ENCODE assay signal across 13 cellular contexts in genomic region chr5:83724915-83725314, GRCh38. TPM values are rescaled to one million over a fixed set of nuclear protein-coding genes. Genes with fewer than 3 reads are reported as not detected.
DNase-seq lines count a peak whose midpoint lies in the region; ATAC-seq and TF ChIP-seq lines count a peak whose summit lies in the region.
"Had no signal": no experiment of that assay in that cellular context is flagged by ENCODE, and none has a peak within 500 bp of the region (broad histone marks: within the 10 kb centered on the region; RNA-seq: fewer than 3 reads in every experiment).

No MANE protein-coding gene starts in this region.

- H3K9me2 ChIP-seq in PC-9 (ENCODE audit: insufficient read depth): no peaks in the 10 kb centered on the region

- H3K27me3 Mint-ChIP-seq in activated CD8-positive, alpha-beta T cell treated with anti-CD3 and anti-CD28 coated beads for 36 hours: peaks cover 43% of the 10 kb centered on the region
- peaks cover 44% of the 10 kb centered on the region for H3K27me3 Mint-ChIP-seq in activated naive CD4-positive, alpha-beta T cell treated with anti-CD3 and anti-CD28 coated beads for 36 hours (ENCODE audit: low read depth)

- H3K4ac ChIP-seq in neuronal stem cell (ENCODE audit: low read length): no peak overlapping the region

- no peak overlapping the region for H3K4me3 Mint-ChIP-seq in activated CD8-positive, alpha-beta T cell treated with anti-CD3 and anti-CD28 coated beads for 36 hours
- no peak overlapping the region for H3K4me3 Mint-ChIP-seq in activated naive CD4-positive, alpha-beta T cell treated with anti-CD3 and anti-CD28 coated beads for 36 hours
- H3K4me3 Mint-ChIP-seq: T-cell had no signal

- DNase-seq in GM03348 (ENCODE audit: low spot score): peak; percentile 20
- peak; percentile 45 for DNase-seq in M059J (ENCODE audit: low read depth)
- DNase-seq in dedifferentiated amniotic fluid mesenchymal stem cell (ENCODE audit: extremely low spot score): peak; percentile 31
- peak; percentile 5 for DNase-seq in neuronal stem cell (ENCODE audit: low spot score)
- DNase-seq in PC-9: no peak
- DNase-seq in activated CD8-positive, alpha-beta T cell treated with anti-CD3 and anti-CD28 coated beads for 36 hours: no peak
- no peak for DNase-seq in activated naive CD4-positive, alpha-beta T cell treated with anti-CD3 and anti-CD28 coated beads for 36 hours
- DNase-seq: NCI-H1436 treated with DMSO at 0.1 percent for 48 hours, NCI-H2081 treated with DMSO at 0.1 percent for 48 hours, RPMI8226, T-cell had no signal

- H4K91ac ChIP-seq in neuronal stem cell (ENCODE audit: low read depth, low read length, poor library complexity): no peak overlapping the region

- no peak overlapping the region for H3K14ac ChIP-seq in neuronal stem cell (ENCODE audit: low read length)

- CTCF ChIA-PET in PC-9 (lab: Charles Lee): no interaction called here
- CTCF ChIA-PET in activated CD8-positive, alpha-beta T cell treated with anti-CD3 and anti-CD28 coated beads for 36 hours (lab: Charles Lee): no interaction called here
- CTCF ChIA-PET in activated naive CD4-positive, alpha-beta T cell treated with anti-CD3 and anti-CD28 coated beads for 36 hours (lab: Charles Lee): no interaction called here

- H3F3A ChIP-seq in PC-9 (ENCODE audit: insufficient read depth, low read depth): no peaks in the 10 kb centered on the region

- H3K36me3 ChIP-seq in neuronal stem cell (replicated peaks in 1 of 2; ENCODE audit: control insufficient read depth in 2 of 2, insufficient read depth in 2 of 2, low read length in 2 of 2) (no peaks in the 10 kb centered on the region), PC-9 (ENCODE audit: low read depth) (no peaks in the 10 kb centered on the region)

- no peak overlapping the region for H2BK5ac ChIP-seq in neuronal stem cell (ENCODE audit: low read length)

- no peak overlapping the region for H3K9ac ChIP-seq in neuronal stem cell (ENCODE audit: low read depth, low read length, poor library complexity)

- H3K4me1 ChIP-seq in neuronal stem cell (ENCODE audit: control insufficient read depth in 2 of 2, insufficient read depth in 1 of 2, low read depth in 1 of 2, low read length in 2 of 2): peaks cover 0 to 6% of the 10 kb centered on the region in 2 donors
- 0 out of 2 replicates have a peak, but pooled peaks cover 4% of the 10 kb centered on the region for H3K4me1 ChIP-seq in PC-9 (replicated peaks; ENCODE audit: insufficient read depth)

- H3K23ac ChIP-seq in neuronal stem cell (ENCODE audit: low read depth, low read length, poor library complexity): no peak overlapping the region

- no peak overlapping the region for H3K18ac ChIP-seq in neuronal stem cell (ENCODE audit: low read length)

- no peaks in the 10 kb centered on the region for H3K79me2 ChIP-seq in PC-9 (ENCODE audit: low read depth)

- no TSS peak for BruUV-seq in PC-9 (replicated peaks; lab: Mats Ljungman, UMichigan)

- TF ChIP-seq CTCF in PC-9 (conservative IDR thresholded peaks at IDR 0.05): no peak
- no peak for TF ChIP-seq CTCF in activated CD8-positive, alpha-beta T cell treated with anti-CD3 and anti-CD28 coated beads for 36 hours (IDR thresholded peaks at IDR 0.05)

- H3K4me2 ChIP-seq in neuronal stem cell (ENCODE audit: insufficient read depth, low read length, poor library complexity, severe bottlenecking) (no peak overlapping the region), PC-9 (no peak overlapping the region)

- H2BK12ac ChIP-seq in neuronal stem cell (ENCODE audit: low read length): no peak overlapping the region

- H3K4me3 ChIP-seq in neuronal stem cell (ENCODE audit: low read length in 2 of 2): no peak overlapping the region
- H3K4me3 ChIP-seq in PC-9: no peak overlapping the region

- H3K9me3 ChIP-seq in neuronal stem cell (replicated peaks in 1 of 2; ENCODE audit: control insufficient read depth in 2 of 2, insufficient read depth in 1 of 2, low read depth in 1 of 2, low read length in 2 of 2) (no peaks in the 10 kb centered on the region), PC-9 (ENCODE audit: insufficient read depth, low read depth) (no peaks in the 10 kb centered on the region)

- WGBS in neuronal stem cell (ENCODE audit: extremely low coverage in 2 of 2, insufficient read length in 2 of 2, insufficient replicate concordance in 1 of 2), 2 donors: no CpG with 5 or more reads among the region's 2 CpGs

- POLR2A ChIA-PET in PC-9 (lab: Charles Lee; ENCODE audit: unreplicated experiment): no interaction called here
- POLR2A ChIA-PET in activated CD8-positive, alpha-beta T cell treated with anti-CD3 and anti-CD28 coated beads for 36 hours (lab: Charles Lee): no interaction called here

- H3K27ac Mint-ChIP-seq in activated CD8-positive, alpha-beta T cell treated with anti-CD3 and anti-CD28 coated beads for 36 hours: no peak overlapping the region
- no peak overlapping the region for H3K27ac Mint-ChIP-seq in activated naive CD4-positive, alpha-beta T cell treated with anti-CD3 and anti-CD28 coated beads for 36 hours
- H3K27ac Mint-ChIP-seq: T-cell had no signal

- no peak overlapping the region for H2AK5ac ChIP-seq in neuronal stem cell (ENCODE audit: low read depth, low read length)

- peaks cover 0 to 42% (median 0%) of the 10 kb centered on the region in 3 experiments for H3K27me3 ChIP-seq in neuronal stem cell (ENCODE audit: control insufficient read depth in 3 of 3, insufficient read depth in 3 of 3, low read depth in 1 of 3, low read length in 3 of 3)
- H3K27me3 ChIP-seq in PC-9 (ENCODE audit: insufficient read depth, low read depth): no peaks in the 10 kb centered on the region; the same call in 1 of the 2 replicates

- H3K9me3 Mint-ChIP-seq in activated CD8-positive, alpha-beta T cell treated with anti-CD3 and anti-CD28 coated beads for 36 hours: no peaks in the 10 kb centered on the region
- no peaks in the 10 kb centered on the region for H3K9me3 Mint-ChIP-seq in activated naive CD4-positive, alpha-beta T cell treated with anti-CD3 and anti-CD28 coated beads for 36 hours
- H3K9me3 Mint-ChIP-seq: T-cell had no signal

- intact Hi-C loops in PC-9 (cut with micrococcal nuclease; ENCODE audit: unreplicated experiment): loop anchor here (10.0 kb wide), 3 partner anchors 340 to 1320 kb away; partner anchors contain the start of gene EDIL3
- intact Hi-C loops in activated CD8-positive, alpha-beta T cell treated with anti-CD3 and anti-CD28 coated beads for 36 hours (cut with micrococcal nuclease): no loop called here
- intact Hi-C loops in activated naive CD4-positive, alpha-beta T cell treated with anti-CD3 and anti-CD28 coated beads for 36 hours (cut with micrococcal nuclease): no loop called here

- H3K27ac ChIP-seq in neuronal stem cell (replicated peaks; ENCODE audit: low read length) (no peak overlapping the region), PC-9 (no peak overlapping the region)

- no peak for ATAC-seq in HG02938 (IDR thresholded peaks at IDR 0.05; ENCODE audit: unreplicated experiment)
- ATAC-seq in activated CD8-positive, alpha-beta T cell treated with anti-CD3 and anti-CD28 coated beads for 36 hours: no peak
- ATAC-seq: T-cell had no signal

- no peaks in the 10 kb centered on the region for H3K36me3 Mint-ChIP-seq in activated CD8-positive, alpha-beta T cell treated with anti-CD3 and anti-CD28 coated beads for 36 hours (ENCODE audit: low read depth)
- H3K36me3 Mint-ChIP-seq in activated naive CD4-positive, alpha-beta T cell treated with anti-CD3 and anti-CD28 coated beads for 36 hours (ENCODE audit: low read depth): no peaks in the 10 kb centered on the region
- H3K36me3 Mint-ChIP-seq: T-cell had no signal

- H2BK120ac ChIP-seq in neuronal stem cell (ENCODE audit: low read depth, low read length): no peak overlapping the region

- H2AFZ ChIP-seq in neuronal stem cell (ENCODE audit: low read length): no peak overlapping the region
- no peak overlapping the region for H2AFZ ChIP-seq in PC-9

- H2BK15ac ChIP-seq in neuronal stem cell (ENCODE audit: low read length): no peak overlapping the region

- no peaks in the 10 kb centered on the region for H3K79me1 ChIP-seq in neuronal stem cell (ENCODE audit: low read depth, low read length)

- peaks cover 7% of the 10 kb centered on the region for H3K4me1 Mint-ChIP-seq in activated CD8-positive, alpha-beta T cell treated with anti-CD3 and anti-CD28 coated beads for 36 hours (ENCODE audit: low read depth)
- H3K4me1 Mint-ChIP-seq in activated naive CD4-positive, alpha-beta T cell treated with anti-CD3 and anti-CD28 coated beads for 36 hours (ENCODE audit: low read depth): peaks cover 6% of the 10 kb centered on the region

- no peak overlapping the region for H4K8ac ChIP-seq in neuronal stem cell (ENCODE audit: low read depth, low read length)

- H4K20me1 ChIP-seq in PC-9 (ENCODE audit: insufficient read depth): no peaks in the 10 kb centered on the region

RNA-seq across cellular contexts. Expression of gene HAPLN1, which starts 4.3 kb away (rescaled TPM):
- total RNA-seq in M059J (2014; rRNA removed; shearing (Covaris generic)): 0.20 and 0.99 TPM in 2 replicates
- 0.32 TPM for polyA plus RNA-seq in neuronal stem cell (2013, experiment 1 of 2)
- 0.22 TPM for polyA plus RNA-seq in neuronal stem cell (2013, experiment 2 of 2)
- total RNA-seq in PC-9 (2021): not detected in 2 replicates
- total RNA-seq in activated CD8-positive, alpha-beta T cell treated with anti-CD3 and anti-CD28 coated beads for 36 hours: not detected
- not detected for total RNA-seq in activated naive CD4-positive, alpha-beta T cell treated with anti-CD3 and anti-CD28 coated beads for 36 hours
- total RNA-seq: HT1080, T-cell had no signal

Comparison
In these comparisons a context has a peak if more than half of its experiments do, and no peak if none do; other contexts are left out.
1. DNase-seq: peak in GM03348 (single experiment), M059J (single experiment), dedifferentiated amniotic fluid mesenchymal stem cell (single experiment) and neuronal stem cell (single experiment); none in PC-9 (0 of 2), activated CD8-positive, alpha-beta T cell treated with anti-CD3 and anti-CD28 coated beads for 36 hours (single experiment) and activated naive CD4-positive, alpha-beta T cell treated with anti-CD3 and anti-CD28 coated beads for 36 hours (single experiment).